19 cellular contexts compared by ENCODE assay signal in genomic region chr12:12624479-12625120, GRCh38.
"Had no signal": no experiment of that assay in that cellular context is flagged by ENCODE, and none has a peak within 500 bp of the region (broad histone marks: within the 10 kb centered on the region; RNA-seq: fewer than 3 reads in every experiment).

No MANE protein-coding gene starts in this region.

- H3K4me3 ChIP-seq: esophagus squamous epithelium, heart right ventricle, psoas muscle, smooth muscle cell, suprapubic skin, transverse colon, vagina had no signal

- H3K27ac ChIP-seq: esophagus squamous epithelium, heart right ventricle, psoas muscle, suprapubic skin, transverse colon, vagina had no signal

- H3K36me3 Mint-ChIP-seq: natural killer cell treated with Interleukin-12 subunit alpha and Interleukin-12 subunit beta and Interleukin-15 and Interleukin-18, amount 100 ng/mL, for 72 hours had no signal

- H3K9me3 Mint-ChIP-seq: activated naive CD4-positive, alpha-beta T cell treated with anti-CD3 and anti-CD28 coated beads, Interleukin-2, amount 50 U/mL, for 24 hours; effector memory CD8-positive, alpha-beta T cell had no signal

- H3K4me3 Mint-ChIP-seq: activated CD4-positive, alpha-beta T cell treated with anti-CD3 and anti-CD28 coated beads, Interleukin-2, amount 10 ng/mL, durations not matched to agents 7 days and 5 days; activated naive CD4-positive, alpha-beta T cell treated with anti-CD3 and anti-CD28 coated beads, Interleukin-2, amount 50 U/mL, for 24 hours; effector memory CD8-positive, alpha-beta T cell; natural killer cell treated with Interleukin-12 subunit alpha and Interleukin-12 subunit beta and Interleukin-15 and Interleukin-18, amount 100 ng/mL, for 72 hours; stimulated activated naive CD8-positive, alpha-beta T cell treated with anti-CD3 and anti-CD28 coated beads, Interleukin-15, amount 100 ng/mL, for 72 hours had no signal

- H3K27me3 ChIP-seq: esophagus squamous epithelium, heart right ventricle, suprapubic skin, transverse colon, vagina had no signal

- ATAC-seq: activated CD4-positive, CD25-positive, alpha-beta regulatory T cell treated with anti-CD3 and anti-CD28 coated beads, Interleukin-2, amount 50 U/mL, for 24 hours; effector memory CD8-positive, alpha-beta T cell; heart right ventricle; natural killer cell treated with Interleukin-12 subunit alpha and Interleukin-12 subunit beta and Interleukin-15 and Interleukin-18, amount 100 ng/mL, for 72 hours; psoas muscle; right cardiac atrium; stimulated activated naive CD8-positive, alpha-beta T cell treated with anti-CD3 and anti-CD28 coated beads, Interleukin-15, amount 100 ng/mL, for 72 hours had no signal

- H3K27ac Mint-ChIP-seq: activated naive CD4-positive, alpha-beta T cell treated with anti-CD3 and anti-CD28 coated beads, Interleukin-2, amount 50 U/mL, for 24 hours; natural killer cell treated with Interleukin-12 subunit alpha and Interleukin-12 subunit beta and Interleukin-15 and Interleukin-18, amount 100 ng/mL, for 72 hours; stimulated activated naive CD8-positive, alpha-beta T cell treated with anti-CD3 and anti-CD28 coated beads, Interleukin-15, amount 100 ng/mL, for 72 hours had no signal

- H3K36me3 ChIP-seq: suprapubic skin, transverse colon, vagina had no signal

- FAIRE-seq: bronchial epithelial cell had no signal

- DNase-seq: activated CD4-positive, alpha-beta T cell treated with anti-CD3 and anti-CD28 coated beads, Interleukin-2, amount 10 ng/mL, durations not matched to agents 7 days and 5 days; activated gamma-delta T cell; dermis blood vessel endothelial cell; effector memory CD8-positive, alpha-beta T cell; esophagus squamous epithelium; heart right ventricle; mesenchymal stem cell; psoas muscle; right cardiac atrium; stimulated activated CD4-positive, alpha-beta T cell treated with anti-CD3 and anti-CD28 coated beads, Interleukin-4, amount 100 ng/mL, for 1 hour; stimulated activated naive CD8-positive, alpha-beta T cell treated with anti-CD3 and anti-CD28 coated beads, Interleukin-15, amount 100 ng/mL, for 72 hours; transverse colon had no signal

- H3K27me3 Mint-ChIP-seq: activated CD4-positive, alpha-beta T cell treated with anti-CD3 and anti-CD28 coated beads, Interleukin-2, amount 10 ng/mL, durations not matched to agents 7 days and 5 days; activated naive CD4-positive, alpha-beta T cell treated with anti-CD3 and anti-CD28 coated beads, Interleukin-2, amount 50 U/mL, for 24 hours; effector memory CD8-positive, alpha-beta T cell; natural killer cell treated with Interleukin-12 subunit alpha and Interleukin-12 subunit beta and Interleukin-15 and Interleukin-18, amount 100 ng/mL, for 72 hours; stimulated activated naive CD8-positive, alpha-beta T cell treated with anti-CD3 and anti-CD28 coated beads, Interleukin-15, amount 100 ng/mL, for 72 hours had no signal

- H3K9me3 ChIP-seq: esophagus squamous epithelium, psoas muscle, suprapubic skin, transverse colon, vagina had no signal
